16 cellular contexts compared by ENCODE assay signal in genomic region chr1:185400057-185400456, GRCh38.
DNase-seq lines count a peak whose midpoint lies in the region; ATAC-seq and TF ChIP-seq lines count a peak whose summit lies in the region.
"Had no signal": no experiment of that assay in that cellular context is flagged by ENCODE, and none has a peak within 500 bp of the region (broad histone marks: within the 10 kb centered on the region; RNA-seq: fewer than 3 reads in every experiment).

No MANE protein-coding gene starts in this region.

- no peaks in the 10 kb centered on the region for H3K36me3 Mint-ChIP-seq in T-cell
- H3K36me3 Mint-ChIP-seq in Caco-2 (ENCODE audit: insufficient read depth, unreplicated experiment): no peaks in the 10 kb centered on the region
- H3K36me3 Mint-ChIP-seq: stimulated activated memory B cell treated with anti-CD40 and anti-IgM and Interleukin-4, amounts not matched to agents 10 μg/mL and 1 μg/mL and 100 μg/mL, for 72 hours had no signal

- H3K9ac ChIP-seq in adipocyte (ENCODE audit: low read length): no peak overlapping the region

- peak overlapping the region in 1 of 2 donors; percentile 28 for H3K27ac ChIP-seq in coronary artery

- TF ChIP-seq CTCF in Caco-2 (IDR thresholded peaks at IDR 0.05; ENCODE audit: insufficient read depth in 1 of 2, low read depth in 1 of 2, low read length in 1 of 2, severe bottlenecking in 1 of 2, unreplicated experiment in 1 of 2) (no peak), coronary artery (IDR thresholded peaks at IDR 0.05) (no peak)

- H3K4me1 ChIP-seq in adipocyte (ENCODE audit: control insufficient read depth, insufficient read depth, low read length) (peaks cover 11% of the 10 kb centered on the region), Caco-2 (peaks cover 4% of the 10 kb centered on the region; the same call in 1 of the 2 replicates)

- H3K4me1 Mint-ChIP-seq in T-cell (peaks cover 3 to 17% (median 7%) of the 10 kb centered on the region in 3 donors), Caco-2 (ENCODE audit: low read depth, unreplicated experiment) (peaks cover 26% of the 10 kb centered on the region)
- H3K4me1 Mint-ChIP-seq: B cell; stimulated activated memory B cell treated with anti-CD40 and anti-IgM and Interleukin-4, amounts not matched to agents 10 μg/mL and 1 μg/mL and 100 μg/mL, for 72 hours had no signal

- H3K27ac Mint-ChIP-seq in T-cell: no peak overlapping the region
- no peak overlapping the region for H3K27ac Mint-ChIP-seq in Caco-2 (ENCODE audit: unreplicated experiment)
- H3K27ac Mint-ChIP-seq: B cell; stimulated activated memory B cell treated with anti-CD40 and anti-IgM and Interleukin-4, amounts not matched to agents 10 μg/mL and 1 μg/mL and 100 μg/mL, for 72 hours had no signal

- H3K27me3 Mint-ChIP-seq in T-cell: peaks cover 0 to 7% of the 10 kb centered on the region in 2 donors
- no peaks in the 10 kb centered on the region for H3K27me3 Mint-ChIP-seq in Caco-2 (ENCODE audit: insufficient read depth, unreplicated experiment)
- H3K27me3 Mint-ChIP-seq: B cell had no signal

- H3K9me3 Mint-ChIP-seq in T-cell: no peaks in the 10 kb centered on the region
- no peaks in the 10 kb centered on the region for H3K9me3 Mint-ChIP-seq in Caco-2 (ENCODE audit: unreplicated experiment)

- POLR2A ChIA-PET in T-cell (lab: Charles Lee): no interaction called here
- POLR2A ChIA-PET in Caco-2 (lab: Charles Lee): no interaction called here

- intact Hi-C loops in Caco-2 (cut with micrococcal nuclease; ENCODE audit: unreplicated experiment): loop anchor here (5.0 kb wide), 1 partner anchor 83 kb away; the partner anchor contains the start of gene IVNS1ABP

- no peaks in the 10 kb centered on the region for H3K9me3 ChIP-seq in adipocyte (ENCODE audit: control insufficient read depth, low read length)
- H3K9me3 ChIP-seq in Caco-2: no peaks in the 10 kb centered on the region

- H3K4me3 ChIP-seq in adipocyte (ENCODE audit: low read length) (no peak overlapping the region), Caco-2 (ENCODE audit: low read depth, low read length) (no peak overlapping the region), coronary artery (no peak overlapping the region)

- CTCF ChIA-PET in T-cell (lab: Charles Lee) (no interaction called here), Caco-2 (lab: Charles Lee) (no interaction called here)

- ATAC-seq in T-cell (replicated peaks in 1 of 4) (no peak), GM19397 (IDR thresholded peaks at IDR 0.05; ENCODE audit: unreplicated experiment) (no peak)
- ATAC-seq: stimulated activated memory B cell treated with anti-CD40 and anti-IgM and Interleukin-4, amounts not matched to agents 10 μg/mL and 1 μg/mL and 100 μg/mL, for 72 hours had no signal

- DNase-seq in A172 (ENCODE audit: low spot score) (peak; percentile 60), H4 (ENCODE audit: low spot score) (peak; percentile 68), adipocyte (ENCODE audit: low read depth) (peak; percentile 59), foreskin melanocyte (peak; percentile 17), T-cell (no peak), Caco-2 (no peak), coronary artery (ENCODE audit: low spot score) (no peak)
- DNase-seq: activated CD4-positive, alpha-beta T cell treated with anti-CD3 and anti-CD28 coated beads for 4 hours; aorta; KBM-7; NCI-H1930; NCI-H82; SW 1271 had no signal

- no TSS peak for BruUV-seq in Caco-2 (replicated peaks; lab: Mats Ljungman, UMichigan)

- no peaks in the 10 kb centered on the region for H3K27me3 ChIP-seq in adipocyte (replicated peaks; ENCODE audit: control insufficient read depth, insufficient read depth, low read length)
- H3K27me3 ChIP-seq in Caco-2 (replicated peaks; ENCODE audit: control insufficient read depth, insufficient read depth, low read length): no peaks in the 10 kb centered on the region

- H3K36me3 ChIP-seq in adipocyte (ENCODE audit: control insufficient read depth, insufficient read depth, low read length, severe bottlenecking) (no peaks in the 10 kb centered on the region), Caco-2 (ENCODE audit: control insufficient read depth, insufficient read depth, low read length) (no peaks in the 10 kb centered on the region)

- H3K4me3 Mint-ChIP-seq in T-cell: no peak overlapping the region
- H3K4me3 Mint-ChIP-seq in Caco-2 (ENCODE audit: unreplicated experiment): no peak overlapping the region
- H3K4me3 Mint-ChIP-seq: B cell; stimulated activated memory B cell treated with anti-CD40 and anti-IgM and Interleukin-4, amounts not matched to agents 10 μg/mL and 1 μg/mL and 100 μg/mL, for 72 hours had no signal

Comparison
In these comparisons a context has a peak if more than half of its experiments do, and no peak if none do; other contexts are left out.
1. DNase-seq: peak in A172 (single experiment), H4 (single experiment), adipocyte (single experiment) and foreskin melanocyte (single experiment); none in T-cell (0 of 34), Caco-2 (0 of 2) and coronary artery (single experiment).